ENCODE assay signal across 18 cellular contexts in the genomic region with DNA sequence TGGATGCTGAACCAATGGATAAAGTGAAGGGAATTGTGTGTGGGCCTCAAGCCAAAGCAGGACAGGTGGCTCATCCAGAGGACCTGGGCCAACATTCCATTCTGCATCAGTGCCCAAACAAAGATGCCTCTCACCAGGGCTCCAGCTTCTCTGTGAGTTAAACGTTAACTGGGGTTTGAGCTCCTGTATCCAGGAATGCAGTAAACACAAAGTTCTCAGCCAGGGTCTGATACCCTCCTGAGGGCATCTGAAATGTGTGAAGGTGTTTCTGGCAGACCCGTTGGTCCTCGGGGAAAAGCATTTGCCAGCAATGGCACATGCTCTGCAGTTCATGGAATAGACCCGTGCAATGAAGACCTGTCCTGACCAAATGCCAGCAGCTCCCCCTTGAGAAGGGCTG. TPM values are rescaled to one million over a fixed set of nuclear protein-coding genes. Genes with fewer than 3 reads are reported as not detected.
DNase-seq lines count a peak whose midpoint lies in the region; ATAC-seq and TF ChIP-seq lines count a peak whose summit lies in the region.
"Had no signal": no experiment of that assay in that cellular context is flagged by ENCODE, and none has a peak within 500 bp of the region (broad histone marks: within the 10 kb centered on the region; RNA-seq: fewer than 3 reads in every experiment).

No MANE protein-coding gene starts in this region.

- H3K23ac ChIP-seq in neuronal stem cell (ENCODE audit: low read depth, low read length, poor library complexity) = no peak overlapping the region

- H3K18ac ChIP-seq in neuronal stem cell (ENCODE audit: low read length) = no peak overlapping the region

- H2BK120ac ChIP-seq in neuronal stem cell (ENCODE audit: low read depth, low read length) = no peak overlapping the region

- no peak overlapping the region for H4K8ac ChIP-seq in neuronal stem cell (ENCODE audit: low read depth, low read length)

- no peak for TF ChIP-seq CTCF in tibial nerve (IDR thresholded peaks at IDR 0.05)

- no peak overlapping the region for H3K14ac ChIP-seq in neuronal stem cell (ENCODE audit: low read length)

- WGBS in neuronal stem cell (ENCODE audit: extremely low coverage in 2 of 2, insufficient read length in 2 of 2, insufficient replicate concordance in 1 of 2), 2 donors = no CpG with 5 or more reads among the region's 4 CpGs
- WGBS in tibial nerve, 2 donors = 69 to 83% methylated on average over 3 to 4 of the region's 4 CpGs

- H3K27me3 ChIP-seq in neuronal stem cell (ENCODE audit: control insufficient read depth in 3 of 3, insufficient read depth in 3 of 3, low read depth in 1 of 3, low read length in 3 of 3) (no peaks in the 10 kb centered on the region), tibial nerve (no peaks in the 10 kb centered on the region)
- H3K27me3 ChIP-seq: gastrocnemius medialis, vagina had no signal

- no peak overlapping the region for H4K91ac ChIP-seq in neuronal stem cell (ENCODE audit: low read depth, low read length, poor library complexity)

- H2BK5ac ChIP-seq in neuronal stem cell (ENCODE audit: low read length) = no peak overlapping the region

- H3K9ac ChIP-seq in neuronal stem cell (ENCODE audit: low read depth, low read length, poor library complexity) = no peak overlapping the region
- H3K9ac ChIP-seq: KMS-11 had no signal

- no peak overlapping the region for H2AK5ac ChIP-seq in neuronal stem cell (ENCODE audit: low read depth, low read length)

- no peak overlapping the region for H3K4me2 ChIP-seq in neuronal stem cell (ENCODE audit: insufficient read depth, low read length, poor library complexity, severe bottlenecking)
- H3K4me2 ChIP-seq: KMS-11, smooth muscle cell had no signal

- H3K4me3 ChIP-seq in neuronal stem cell (ENCODE audit: low read length in 2 of 2) = no peak overlapping the region
- no peak overlapping the region for H3K4me3 ChIP-seq in tibial nerve
- H3K4me3 ChIP-seq: gastrocnemius medialis, smooth muscle cell, vagina had no signal

- H3K79me1 ChIP-seq in neuronal stem cell (ENCODE audit: low read depth, low read length) = no peaks in the 10 kb centered on the region

- TF ChIP-seq POLR2A in tibial nerve (IDR thresholded peaks at IDR 0.05) = no peak

- H3K4me1 ChIP-seq in neuronal stem cell (ENCODE audit: control insufficient read depth in 2 of 2, insufficient read depth in 1 of 2, low read depth in 1 of 2, low read length in 2 of 2) (peaks cover 3 to 12% of the 10 kb centered on the region in 2 donors), tibial nerve (peaks cover 0 to 10% (median 0%) of the 10 kb centered on the region in 4 donors)
- H3K4me1 ChIP-seq: gastrocnemius medialis had no signal

- DNase-seq in ELF-1 (ENCODE audit: low read depth, low spot score) (peak; percentile 23), NCI-H2171 treated with DMSO at 0.1 percent for 48 hours (lab: John Stamatoyannopoulos, UW) (peak; percentile 71), cerebellum (ENCODE audit: low spot score) (peak; percentile 40), neuronal stem cell (ENCODE audit: low spot score) (no peak), NCI-H2227 treated with DMSO at 0.1 percent for 48 hours (lab: John Stamatoyannopoulos, UW) (no peak), tibial nerve (ENCODE audit: low spot score in 2 of 2) (no peak)
- DNase-seq in activated CD8-positive, alpha-beta memory T cell treated with anti-CD3 and anti-CD28 coated beads for 24 hours = no peak
- DNase-seq: activated CD4-positive, alpha-beta memory T cell treated with anti-CD3 and anti-CD28 coated beads for 36 hours; gastrocnemius medialis; H9; immature natural killer cell; midbrain; NCI-H187; stimulated activated naive CD4-positive, alpha-beta T cell treated with Interleukin-2 at 50 U/mL for 16 hours had no signal

- H3K36me3 ChIP-seq in neuronal stem cell (replicated peaks in 1 of 2; ENCODE audit: control insufficient read depth in 2 of 2, insufficient read depth in 2 of 2, low read length in 2 of 2) (no peaks in the 10 kb centered on the region), tibial nerve (no peaks in the 10 kb centered on the region)
- H3K36me3 ChIP-seq: gastrocnemius medialis, vagina had no signal

- no peak for ATAC-seq in HG02870 (IDR thresholded peaks at IDR 0.05; ENCODE audit: unreplicated experiment)
- ATAC-seq: gastrocnemius medialis had no signal

- H3K4ac ChIP-seq in neuronal stem cell (ENCODE audit: low read length) = no peak overlapping the region

- H2BK15ac ChIP-seq in neuronal stem cell (ENCODE audit: low read length) = no peak overlapping the region

- no peak overlapping the region for H2BK12ac ChIP-seq in neuronal stem cell (ENCODE audit: low read length)

- no peak for TF ChIP-seq EP300 in tibial nerve (IDR thresholded peaks at IDR 0.05)

- H2AFZ ChIP-seq in neuronal stem cell (ENCODE audit: low read length) = no peak overlapping the region

- no peaks in the 10 kb centered on the region for H3K9me3 ChIP-seq in neuronal stem cell (replicated peaks in 1 of 2; ENCODE audit: control insufficient read depth in 2 of 2, insufficient read depth in 1 of 2, low read depth in 1 of 2, low read length in 2 of 2)
- H3K9me3 ChIP-seq in tibial nerve = no peaks in the 10 kb centered on the region
- H3K9me3 ChIP-seq: gastrocnemius medialis, vagina had no signal

- H3K27ac ChIP-seq in neuronal stem cell (replicated peaks; ENCODE audit: low read length) = peak overlapping the region; percentile 21
- no peak overlapping the region for H3K27ac ChIP-seq in tibial nerve
- H3K27ac ChIP-seq: gastrocnemius medialis, KMS-11, vagina had no signal

RNA-seq across cellular contexts. Expression of a gene that starts 33.9 kb away (rescaled TPM):
- total RNA-seq in cerebellum (67.2 TPM), tibial nerve (100 to 1,000 TPM; 236 to 323 (median 265) TPM)
- polyA plus RNA-seq in neuronal stem cell (2013, experiment 1 of 2) = 1.7 TPM
- polyA plus RNA-seq in neuronal stem cell (2013, experiment 2 of 2) = 1.9 TPM

RNA-seq across cellular contexts. Expression of a gene that starts 53.3 kb away (rescaled TPM):
- not detected for total RNA-seq in cerebellum
- 0.45 TPM for polyA plus RNA-seq in neuronal stem cell (2013, experiment 1 of 2)
- 0.43 TPM for polyA plus RNA-seq in neuronal stem cell (2013, experiment 2 of 2)
- total RNA-seq in tibial nerve = 1 to 10 TPM; 4.8 to 8.6 (median 5.8) TPM

Comparison
In these comparisons a context has a peak if more than half of its experiments do, and no peak if none do; other contexts are left out.
1. DNase-seq: peak in ELF-1 (single experiment), NCI-H2171 treated with DMSO at 0.1 percent for 48 hours (single experiment) and cerebellum (single experiment); none in neuronal stem cell (single experiment), NCI-H2227 treated with DMSO at 0.1 percent for 48 hours (single experiment), activated CD8-positive, alpha-beta memory T cell treated with anti-CD3 and anti-CD28 coated beads for 24 hours (single experiment) and tibial nerve (0 of 2).